In the genomic region with DNA sequence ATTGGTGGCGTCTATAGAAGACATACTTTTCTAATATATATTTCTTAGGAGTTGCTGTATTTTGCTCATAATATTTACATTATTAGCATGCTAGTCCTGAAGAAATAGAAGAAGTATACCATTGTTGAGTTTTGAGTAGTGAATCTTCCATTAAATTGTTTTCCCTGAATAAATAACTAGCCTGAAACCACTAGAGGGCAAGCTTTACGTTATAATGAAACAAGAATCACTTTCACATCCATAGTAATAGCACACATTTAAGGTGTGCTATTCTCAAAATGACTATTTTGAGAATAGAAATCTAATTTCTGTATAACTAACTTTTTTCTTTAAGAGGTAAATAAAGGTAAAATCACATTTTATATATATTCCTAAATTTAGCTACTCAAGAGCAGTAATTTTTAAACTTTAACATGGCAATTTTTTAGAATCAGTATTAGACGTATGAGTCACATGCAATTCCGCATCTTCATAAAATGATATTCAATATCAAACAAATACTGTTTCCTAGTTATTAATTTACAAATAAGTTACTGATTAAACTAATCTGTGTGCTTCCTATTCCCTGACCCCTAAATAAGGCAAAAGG, we compare ENCODE assay signal across 8 cellular contexts.
A peak's percentile ranks its signal among the peaks of the same experiment; 100 is the strongest.
DNase-seq lines count a peak whose midpoint lies in the region; ATAC-seq and TF ChIP-seq lines count a peak whose summit lies in the region.

No MANE protein-coding gene starts in this region.

- H3K4me1 ChIP-seq in fibroblast of lung (ENCODE audit: control insufficient read depth, extremely low read depth, insufficient read depth, low read length): no peaks in the 10 kb centered on the region

- no peaks in the 10 kb centered on the region for H3K36me3 ChIP-seq in fibroblast of lung (ENCODE audit: control insufficient read depth, insufficient read depth, low read length)

- no peaks in the 10 kb centered on the region for H4K20me1 ChIP-seq in fibroblast of lung (ENCODE audit: control insufficient read depth, extremely low read depth, insufficient read depth, low read length)

- DNase-seq in DMS153 (lab: John Stamatoyannopoulos, UW): peak; percentile 1
- DNase-seq in NCI-H82 treated with DMSO at 0.1 percent for 48 hours (lab: John Stamatoyannopoulos, UW; ENCODE audit: unreplicated experiment): peak; percentile 16
- DNase-seq in fibroblast of lung (ENCODE audit: low read depth in 2 of 2): peak; percentile 2 to 26
- DNase-seq in stimulated activated CD4-positive, alpha-beta T cell treated with anti-CD3 and anti-CD28 coated beads, Interleukin-1b, Interleukin-23, amount 100 ng/mL, for 48 hours: no peak
- no peak for DNase-seq in activated CD4-positive, alpha-beta T cell treated with anti-CD3 and anti-CD28 coated beads, Interleukin-2, amount 50 U/mL, for 48 hours
- DNase-seq in CD1c-positive myeloid dendritic cell (ENCODE audit: extremely low spot score): no peak

- H3K4me2 ChIP-seq in fibroblast of lung (ENCODE audit: extremely low read depth, insufficient read depth, low read length): no peak overlapping the region

- TF ChIP-seq CTCF in fibroblast of lung (conservative IDR thresholded peaks at IDR 0.05 in 1 of 2, IDR thresholded peaks at IDR 0.05 in 1 of 2; ENCODE audit: low read depth in 1 of 2, low read length in 2 of 2): peak in 1 of 2 donors; percentile 38

- no peaks in the 10 kb centered on the region for H3K9me3 ChIP-seq in fibroblast of lung (ENCODE audit: control insufficient read depth, insufficient read depth, low read depth, low read length)

- ATAC-seq in GM19455 (IDR thresholded peaks at IDR 0.05; ENCODE audit: unreplicated experiment) (peak; percentile 53), HG03442 (IDR thresholded peaks at IDR 0.05; ENCODE audit: unreplicated experiment) (peak; percentile 91)

- H3K27me3 ChIP-seq in fibroblast of lung (ENCODE audit: control insufficient read depth, insufficient read depth, low read length): no peaks in the 10 kb centered on the region

- H3K4me3 ChIP-seq in fibroblast of lung (replicated peaks in 1 of 4; ENCODE audit: control extremely low read depth in 1 of 4, insufficient read depth in 1 of 4, low read depth in 3 of 4, low read length in 4 of 4): no peak overlapping the region

- no peak overlapping the region for H3K9ac ChIP-seq in fibroblast of lung (ENCODE audit: insufficient read depth, low read length)

- H2AFZ ChIP-seq in fibroblast of lung (ENCODE audit: low read length): no peak overlapping the region

- H3K27ac ChIP-seq in fibroblast of lung (ENCODE audit: insufficient read depth, low read length): no peak overlapping the region

- no peaks in the 10 kb centered on the region for H3K79me2 ChIP-seq in fibroblast of lung (ENCODE audit: control insufficient read depth, insufficient read depth, low read length)

Comparison
In these comparisons a context has a peak if more than half of its experiments do, and no peak if none do; other contexts are left out.
1. DNase-seq: peak in DMS153 (single experiment), NCI-H82 treated with DMSO at 0.1 percent for 48 hours (single experiment) and fibroblast of lung (2 of 2); none in stimulated activated CD4-positive, alpha-beta T cell treated with anti-CD3 and anti-CD28 coated beads, Interleukin-1b, Interleukin-23, amount 100 ng/mL, for 48 hours (single experiment), activated CD4-positive, alpha-beta T cell treated with anti-CD3 and anti-CD28 coated beads, Interleukin-2, amount 50 U/mL, for 48 hours (0 of 2) and CD1c-positive myeloid dendritic cell (single experiment).